Comparison of ENCODE assay signal across 8 cellular contexts in the genomic region with DNA sequence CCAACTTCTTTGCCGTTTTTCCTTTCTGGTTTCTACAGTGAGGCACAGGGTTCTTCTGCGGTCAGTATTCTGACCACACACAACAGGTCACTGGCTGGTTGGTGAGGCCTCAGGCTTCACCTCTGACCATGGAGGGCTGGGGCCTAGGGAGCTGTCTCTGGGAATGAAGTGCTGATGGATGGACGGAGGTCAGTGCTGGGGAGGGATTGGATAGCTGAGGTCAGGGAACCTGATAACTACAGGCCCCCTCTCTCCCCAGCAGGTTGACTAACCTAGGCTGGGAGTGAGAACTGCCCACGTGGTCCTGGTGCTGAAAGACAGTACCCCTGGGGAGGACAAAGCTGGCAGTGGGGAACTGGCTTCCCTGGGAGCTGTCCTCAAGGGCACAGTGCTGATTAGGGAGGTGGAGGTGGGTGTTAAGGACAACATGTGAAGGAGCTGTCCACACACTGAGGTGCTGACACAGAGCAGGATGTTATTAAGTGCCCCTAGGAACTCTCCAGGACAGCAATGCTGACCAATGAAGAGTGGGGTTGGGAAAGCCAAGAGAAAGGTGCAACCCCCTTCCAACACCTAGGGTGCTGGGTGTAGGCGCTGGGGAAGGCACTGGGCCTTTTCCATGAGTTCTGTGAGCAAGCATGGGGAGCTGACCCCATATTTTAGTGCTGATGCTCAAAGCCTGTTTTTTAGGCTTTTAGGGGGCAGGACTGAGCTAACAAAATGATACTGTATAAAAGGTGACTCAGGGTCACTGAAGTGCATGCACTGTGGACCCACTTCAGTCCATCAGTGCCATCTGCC. TPM values are rescaled to one million over a fixed set of nuclear protein-coding genes. Genes with fewer than 3 reads are reported as not detected.
DNase-seq lines count a peak whose midpoint lies in the region; ATAC-seq lines count a peak whose summit lies in the region.

No MANE protein-coding gene starts in this region.

- H3K4me1 Mint-ChIP-seq in T-helper 2 cell treated with Interferon-gamma antibody and Interleukin-4, amounts not matched to agents 5 μg/mL and 100 μg/mL, for 36 hours (ENCODE audit: low read depth): no peaks in the 10 kb centered on the region

- ATAC-seq in HG02938 (IDR thresholded peaks at IDR 0.05; ENCODE audit: unreplicated experiment) (peak; percentile 64), GM21576 (IDR thresholded peaks at IDR 0.05; ENCODE audit: unreplicated experiment) (no peak), HG03520 (IDR thresholded peaks at IDR 0.05; ENCODE audit: unreplicated experiment) (no peak)

- H3K9me3 Mint-ChIP-seq in T-helper 2 cell treated with Interferon-gamma antibody and Interleukin-4, amounts not matched to agents 5 μg/mL and 100 μg/mL, for 36 hours: no peaks in the 10 kb centered on the region

- no peak overlapping the region for H3K27ac Mint-ChIP-seq in T-helper 2 cell treated with Interferon-gamma antibody and Interleukin-4, amounts not matched to agents 5 μg/mL and 100 μg/mL, for 36 hours

- no peaks in the 10 kb centered on the region for H3K36me3 Mint-ChIP-seq in T-helper 2 cell treated with Interferon-gamma antibody and Interleukin-4, amounts not matched to agents 5 μg/mL and 100 μg/mL, for 36 hours (ENCODE audit: low read depth)

- H3K27me3 Mint-ChIP-seq in T-helper 2 cell treated with Interferon-gamma antibody and Interleukin-4, amounts not matched to agents 5 μg/mL and 100 μg/mL, for 36 hours (ENCODE audit: low read depth): peaks cover 9% of the 10 kb centered on the region

- peak; percentile 80 for DNase-seq in AG08396 (ENCODE audit: low spot score)
- peak; percentile 52 for DNase-seq in T-helper 2 cell treated with Interferon-gamma antibody and Interleukin-4, amounts not matched to agents 5 μg/mL and 100 μg/mL, for 36 hours (ENCODE audit: low spot score)
- DNase-seq in dermis blood vessel endothelial cell: peak; percentile 76
- peak; percentile 51 for DNase-seq in mucosa of gallbladder (ENCODE audit: low spot score)
- no peak for DNase-seq in NCI-H2171 treated with DMSO at 0.1 percent for 48 hours (lab: John Stamatoyannopoulos, UW)

- H3K4me3 Mint-ChIP-seq in T-helper 2 cell treated with Interferon-gamma antibody and Interleukin-4, amounts not matched to agents 5 μg/mL and 100 μg/mL, for 36 hours: no peak overlapping the region

RNA-seq across cellular contexts. Expression of gene ATP2B2, which starts 45.2 kb away (rescaled TPM):
- total RNA-seq in dermis blood vessel endothelial cell (not detected in 2 replicates), mucosa of gallbladder (0.09 TPM)
